ENCODE assay signal across 1 cellular context in genomic region chr7:1079546-1079945, GRCh38.
TF ChIP-seq lines count a peak whose summit lies in the region.

No MANE protein-coding gene starts in this region.

TF ChIP-seq in GM23338, 12 proteins besides CTCF, POLR2A, EP300 and RAD21 (continued from another document):
- TF ChIP-seq REST (IDR thresholded peaks at IDR 0.05; ENCODE audit: unreplicated experiment) (no peak), ZNF462 (CRISPR knock-in tag; IDR thresholded peaks at IDR 0.05) (no peak), ETS1 (IDR thresholded peaks at IDR 0.05) (no peak), JUNB (IDR thresholded peaks at IDR 0.05; ENCODE audit: unreplicated experiment) (no peak), EZH2phosphoT487 (IDR thresholded peaks at IDR 0.05; ENCODE audit: unreplicated experiment) (no peak)
TF ChIP-seq in GM23338: peak in this region for 0.
